Comparison of ENCODE assay signal across 13 cellular contexts in genomic region chr2:112061840-112062239, GRCh38.
"Had no signal": no experiment of that assay in that cellular context is flagged by ENCODE, and none has a peak within 500 bp of the region (broad histone marks: within the 10 kb centered on the region; RNA-seq: fewer than 3 reads in every experiment).

No MANE protein-coding gene starts in this region.

- H3K27ac Mint-ChIP-seq: activated B cell treated with CpG ODN at 0.5 μM for 24 hours; natural killer cell treated with Interleukin-12 subunit alpha and Interleukin-12 subunit beta and Interleukin-15 and Interleukin-18, amount 100 ng/mL, for 72 hours; T-helper 2 cell treated with Interferon-gamma antibody and Interleukin-4, amounts not matched to agents 5 μg/mL and 100 μg/mL, for 36 hours had no signal

- H3K4me3 Mint-ChIP-seq: activated B cell treated with CpG ODN at 0.5 μM for 24 hours; natural killer cell treated with Interleukin-12 subunit alpha and Interleukin-12 subunit beta and Interleukin-15 and Interleukin-18, amount 100 ng/mL, for 72 hours; T-helper 2 cell treated with Interferon-gamma antibody and Interleukin-4, amounts not matched to agents 5 μg/mL and 100 μg/mL, for 36 hours had no signal

- H3K27me3 ChIP-seq: body of pancreas, esophagus squamous epithelium, thyroid gland had no signal

- ATAC-seq: body of pancreas; left ventricle myocardium superior; natural killer cell treated with Interleukin-12 subunit alpha and Interleukin-12 subunit beta and Interleukin-15 and Interleukin-18, amount 100 ng/mL, for 72 hours had no signal

- H3K9me3 ChIP-seq: body of pancreas, esophagus squamous epithelium, thyroid gland had no signal

- DNase-seq: activated B cell treated with CpG ODN at 0.5 μM for 24 hours; body of pancreas; caudate nucleus; effector CD4-positive, alpha-beta T cell; esophagus squamous epithelium; glutamatergic neuron; left ventricle myocardium superior; stimulated activated CD4-positive, alpha-beta T cell treated with anti-CD3 and anti-CD28 coated beads, Interleukin-12 subunit alpha, Interleukin-12 subunit beta, amount 100 ng/mL, for 4 hours; stimulated activated CD4-positive, alpha-beta T cell treated with anti-CD3 and anti-CD28 coated beads, Interleukin-4, amount 100 ng/mL, for 1 hour; thyroid gland had no signal

- H3K4me3 ChIP-seq: body of pancreas, coronary artery, esophagus squamous epithelium, thyroid gland had no signal

- H3K27ac ChIP-seq: coronary artery, esophagus squamous epithelium, thyroid gland had no signal

- H3K27me3 Mint-ChIP-seq: activated B cell treated with CpG ODN at 0.5 μM for 24 hours; natural killer cell treated with Interleukin-12 subunit alpha and Interleukin-12 subunit beta and Interleukin-15 and Interleukin-18, amount 100 ng/mL, for 72 hours had no signal

- H3K9me3 Mint-ChIP-seq: activated B cell treated with CpG ODN at 0.5 μM for 24 hours; natural killer cell treated with Interleukin-12 subunit alpha and Interleukin-12 subunit beta and Interleukin-15 and Interleukin-18, amount 100 ng/mL, for 72 hours had no signal
